10 cellular contexts compared by ENCODE assay signal in genomic region chr7:155381852-155382801, GRCh38.
A peak's percentile ranks its signal among the peaks of the same experiment; 100 is the strongest.
DNase-seq lines count a peak whose midpoint lies in the region; TF ChIP-seq lines count a peak whose summit lies in the region.
"Had no signal": no experiment of that assay in that cellular context is flagged by ENCODE, and none has a peak within 500 bp of the region (broad histone marks: within the 10 kb centered on the region; RNA-seq: fewer than 3 reads in every experiment).

No MANE protein-coding gene starts in this region.

- H3K4me3 Mint-ChIP-seq in MCF 10A (ENCODE audit: unreplicated experiment), result no peak overlapping the region

- peaks cover 3 to 24% of the 10 kb centered on the region in 2 donors for H3K4me1 ChIP-seq in breast epithelium
- H3K4me1 ChIP-seq in mucosa of rectum (ENCODE audit: control insufficient read depth in 2 of 2, insufficient read depth in 2 of 2, low read length in 2 of 2), result peaks cover 14 to 19% of the 10 kb centered on the region in 2 donors
- peaks cover 2% of the 10 kb centered on the region for H3K4me1 ChIP-seq in thymus (ENCODE audit: control insufficient read depth, insufficient read depth, low read length)

- H3K9me3 Mint-ChIP-seq in MCF 10A (ENCODE audit: unreplicated experiment), result no peaks in the 10 kb centered on the region

- 15% methylated on average over 75 of the region's 75 CpGs for WGBS in thymus

- no TSS peak for BruUV-seq in MCF 10A (replicated peaks; lab: Mats Ljungman, UMichigan)

- TF ChIP-seq CTCF in breast epithelium (IDR thresholded peaks at IDR 0.05) (no peak), MCF 10A (IDR thresholded peaks at IDR 0.05; ENCODE audit: unreplicated experiment) (no peak)

- peak overlapping the region in 2 of 3 donors; percentile 3 to 57 for H3K4me3 ChIP-seq in breast epithelium
- peak overlapping the region; percentile 11 to 26 for H3K4me3 ChIP-seq in mucosa of rectum (ENCODE audit: low read length in 2 of 2)
- peak overlapping the region; percentile 4 for H3K4me3 ChIP-seq in thymus (ENCODE audit: low read length)

- H3K27ac ChIP-seq in breast epithelium (no peak overlapping the region), mucosa of rectum (ENCODE audit: low read depth in 2 of 2, low read length in 2 of 2) (no peak overlapping the region), thymus (ENCODE audit: low read depth) (no peak overlapping the region)

- CTCF ChIA-PET in MCF 10A (lab: Yijun Ruan, JAX), result interaction anchor here (1.2 to 1.6 kb wide), 2 partner anchors 53 to 385 kb away, joined by 4 to 5 read pairs; no protein-coding TSS in a partner anchor

- no peaks in the 10 kb centered on the region for H3K9me3 ChIP-seq in breast epithelium
- no peaks in the 10 kb centered on the region for H3K9me3 ChIP-seq in mucosa of rectum (ENCODE audit: control insufficient read depth in 2 of 2, low read length in 2 of 2)
- no peaks in the 10 kb centered on the region for H3K9me3 ChIP-seq in thymus (ENCODE audit: control insufficient read depth)

- no peak overlapping the region for H3K9ac ChIP-seq in mucosa of rectum (ENCODE audit: low read depth in 1 of 2, low read length in 2 of 2)

- intact Hi-C loops in breast epithelium (cut with DNase I; ENCODE audit: low total_unique reads), result no loop called here
- intact Hi-C loops in MCF 10A (cut with micrococcal nuclease), result loop anchor here (10.0 kb wide), 2 partner anchors 123 to 213 kb away; no protein-coding TSS in a partner anchor

- peaks cover 8% of the 10 kb centered on the region for H3K4me1 Mint-ChIP-seq in MCF 10A (ENCODE audit: insufficient read depth, unreplicated experiment)

- peaks cover 83% of the 10 kb centered on the region for H3K27me3 Mint-ChIP-seq in MCF 10A (ENCODE audit: insufficient read depth, unreplicated experiment)

- no peak for TF ChIP-seq POLR2A in breast epithelium (IDR thresholded peaks at IDR 0.05)

- no peak overlapping the region for H3K27ac Mint-ChIP-seq in MCF 10A (ENCODE audit: low read depth, unreplicated experiment)
- H3K27ac Mint-ChIP-seq: CD4-positive, CD25-positive, alpha-beta regulatory T cell had no signal

- POLR2A ChIA-PET in MCF 10A (lab: Yijun Ruan, JAX), result interaction anchor here (0.6 kb wide), 1 partner anchor 491 kb away, joined by 3 read pairs; no protein-coding TSS in a partner anchor

- H3K27me3 ChIP-seq in breast epithelium, result peaks cover 3 to 84% of the 10 kb centered on the region in 2 donors
- H3K27me3 ChIP-seq in mucosa of rectum (ENCODE audit: control insufficient read depth in 2 of 2, insufficient read depth in 2 of 2, low read length in 2 of 2), result peaks cover 64 to 83% of the 10 kb centered on the region in 2 donors
- H3K27me3 ChIP-seq in thymus (ENCODE audit: control insufficient read depth, insufficient read depth), result peaks cover 69% of the 10 kb centered on the region

- DNase-seq in breast epithelium (ENCODE audit: low spot score in 2 of 2), result no peak
- DNase-seq in MCF 10A (ENCODE audit: unreplicated experiment), result no peak
- peak; percentile 41 for DNase-seq in cerebellar cortex (ENCODE audit: low spot score)
- no peak for DNase-seq in ecto neural progenitor cell (ENCODE audit: low spot score)
- DNase-seq in NCI-H510A (lab: John Stamatoyannopoulos, UW), result no peak
- no peak for DNase-seq in mesenteric fat pad (ENCODE audit: low spot score)
- DNase-seq: CD4-positive, CD25-positive, alpha-beta regulatory T cell; NCI-H2081 treated with DMSO at 0.1 percent for 48 hours had no signal

- H3K36me3 Mint-ChIP-seq in MCF 10A (ENCODE audit: insufficient read depth, unreplicated experiment), result no peaks in the 10 kb centered on the region
- H3K36me3 Mint-ChIP-seq: CD4-positive, CD25-positive, alpha-beta regulatory T cell had no signal

- H3K36me3 ChIP-seq in breast epithelium (no peaks in the 10 kb centered on the region), mucosa of rectum (ENCODE audit: control insufficient read depth in 2 of 2, insufficient read depth in 2 of 2, low read length in 2 of 2) (no peaks in the 10 kb centered on the region), thymus (ENCODE audit: control insufficient read depth, insufficient read depth) (no peaks in the 10 kb centered on the region)
